ENCODE assay signal across 1 cellular context in genomic region chr1:237287876-237288517, GRCh38.
TF ChIP-seq lines count a peak whose summit lies in the region.

No MANE protein-coding gene starts in this region.

TF ChIP-seq in WTC11, 78 proteins besides CTCF, POLR2A, EP300 and RAD21 (continued from another document):
- TF ChIP-seq ZNF512 (CRISPR knock-in tag; IDR thresholded peaks at IDR 0.05; ENCODE audit: borderline replicate concordance) (no peak), ATF6 (CRISPR knock-in tag; IDR thresholded peaks at IDR 0.05) (no peak), OVOL2 (CRISPR knock-in tag; IDR thresholded peaks at IDR 0.05; ENCODE audit: borderline replicate concordance) (no peak)
